25 cellular contexts compared by ENCODE assay signal in the genomic region with DNA sequence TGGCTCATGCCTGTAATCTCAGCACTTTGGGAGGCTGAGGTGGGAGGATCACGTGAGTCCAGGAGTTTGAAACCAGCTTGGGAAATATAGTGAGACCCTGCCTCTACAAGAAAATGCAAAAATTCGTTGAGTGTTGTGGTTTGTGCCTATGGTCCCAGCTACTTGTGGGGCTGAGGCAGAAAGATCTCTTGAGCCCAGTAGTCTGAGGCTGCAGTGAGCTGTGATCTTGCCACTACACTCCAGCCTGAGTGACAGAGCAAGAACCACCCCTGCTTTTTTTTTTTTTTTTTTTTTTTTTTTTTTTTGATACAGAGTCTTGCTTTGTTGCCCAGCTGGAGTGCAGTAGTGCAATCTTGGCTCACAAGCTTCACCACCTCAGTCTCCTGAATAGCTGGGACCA.
"Had no signal": no experiment of that assay in that cellular context is flagged by ENCODE, and none has a peak within 500 bp of the region (broad histone marks: within the 10 kb centered on the region; RNA-seq: fewer than 3 reads in every experiment).

No MANE protein-coding gene starts in this region.

- H3K27ac Mint-ChIP-seq: activated naive CD8-positive, alpha-beta T cell; activated T-cell treated with anti-CD3 and anti-CD28 coated beads, Interleukin-2, amount 50 U/mL, for 24 hours; activated T-helper 17 cell treated with anti-CD3 and anti-CD28 coated beads, Interleukin-2, amount 50 U/mL, for 72 hours; effector memory CD8-positive, alpha-beta T cell; natural killer cell treated with Interleukin-12 subunit alpha and Interleukin-12 subunit beta and Interleukin-15 and Interleukin-18, amount 100 ng/mL, for 72 hours; stimulated activated naive CD8-positive, alpha-beta T cell treated with anti-CD3 and anti-CD28 coated beads, Interleukin-15, Interleukin-2, amounts not matched to agents 100 ng/mL and 50 ng/mL, for 24 hours had no signal

- H3K27me3 Mint-ChIP-seq: activated T-cell treated with anti-CD3 and anti-CD28 coated beads, Interleukin-2, amount 50 U/mL, for 24 hours; stimulated activated naive CD8-positive, alpha-beta T cell treated with anti-CD3 and anti-CD28 coated beads, Interleukin-15, Interleukin-2, amounts not matched to agents 100 ng/mL and 50 ng/mL, for 24 hours had no signal

- H3K4me1 Mint-ChIP-seq: activated T-helper 17 cell treated with anti-CD3 and anti-CD28 coated beads, Interleukin-2, amount 50 U/mL, for 72 hours had no signal

- H3K9me3 ChIP-seq: adrenal gland, colonic mucosa, esophagus muscularis mucosa, gastrocnemius medialis, left lung, neutrophil, ovary, psoas muscle, right atrium auricular region, spleen, tibial artery had no signal

- H3K36me3 ChIP-seq: adrenal gland, colonic mucosa, gastrocnemius medialis, neutrophil, ovary, spleen had no signal

- H3K27me3 ChIP-seq: adrenal gland, colonic mucosa, dorsolateral prefrontal cortex, esophagus muscularis mucosa, gastrocnemius medialis, left lung, ovary, right atrium auricular region, spleen, tibial artery had no signal

- H3K4me3 ChIP-seq: adrenal gland, colonic mucosa, dorsolateral prefrontal cortex, esophagus muscularis mucosa, gastrocnemius medialis, left lung, ovary, psoas muscle, right atrium auricular region, spleen, tibial artery had no signal

- ATAC-seq: effector memory CD8-positive, alpha-beta T cell; gastrocnemius medialis; left lung; natural killer cell treated with Interleukin-12 subunit alpha and Interleukin-12 subunit beta and Interleukin-15 and Interleukin-18, amount 100 ng/mL, for 72 hours; psoas muscle had no signal

- H3K4me1 ChIP-seq: adrenal gland, colonic mucosa, esophagus muscularis mucosa, gastrocnemius medialis, left lung, psoas muscle, right atrium auricular region had no signal

- DNase-seq: activated T-cell treated with anti-CD3 and anti-CD28 coated beads, Interleukin-2, amount 50 U/mL, for 24 hours; adrenal gland; colonic mucosa; dorsolateral prefrontal cortex; effector memory CD8-positive, alpha-beta T cell; gastrocnemius medialis; hippocampal formation; kidney glomerular epithelial cell; left lung; mammary epithelial cell; midbrain; ovary; psoas muscle; spleen; stimulated activated CD4-positive, alpha-beta T cell treated with anti-CD3 and anti-CD28 coated beads, Interleukin-4, amount 100 ng/mL, for 1 hour; substantia nigra; T-helper 9 cell; tibial artery had no signal

- H3K36me3 Mint-ChIP-seq: activated naive CD8-positive, alpha-beta T cell; natural killer cell treated with Interleukin-12 subunit alpha and Interleukin-12 subunit beta and Interleukin-15 and Interleukin-18, amount 100 ng/mL, for 72 hours had no signal

- H3K9me3 Mint-ChIP-seq: activated T-cell treated with anti-CD3 and anti-CD28 coated beads, Interleukin-2, amount 50 U/mL, for 24 hours; activated T-helper 17 cell treated with anti-CD3 and anti-CD28 coated beads, Interleukin-2, amount 50 U/mL, for 72 hours; effector memory CD8-positive, alpha-beta T cell; natural killer cell treated with Interleukin-12 subunit alpha and Interleukin-12 subunit beta and Interleukin-15 and Interleukin-18, amount 100 ng/mL, for 72 hours; stimulated activated naive CD8-positive, alpha-beta T cell treated with anti-CD3 and anti-CD28 coated beads, Interleukin-15, Interleukin-2, amounts not matched to agents 100 ng/mL and 50 ng/mL, for 24 hours had no signal

- H3K27ac ChIP-seq: adrenal gland, colonic mucosa, dorsolateral prefrontal cortex, esophagus muscularis mucosa, gastrocnemius medialis, left lung, neutrophil, ovary, psoas muscle, right atrium auricular region had no signal

- H3K4me3 Mint-ChIP-seq: activated naive CD8-positive, alpha-beta T cell; activated T-cell treated with anti-CD3 and anti-CD28 coated beads, Interleukin-2, amount 50 U/mL, for 24 hours; effector memory CD8-positive, alpha-beta T cell; natural killer cell treated with Interleukin-12 subunit alpha and Interleukin-12 subunit beta and Interleukin-15 and Interleukin-18, amount 100 ng/mL, for 72 hours; stimulated activated naive CD8-positive, alpha-beta T cell treated with anti-CD3 and anti-CD28 coated beads, Interleukin-15, Interleukin-2, amounts not matched to agents 100 ng/mL and 50 ng/mL, for 24 hours had no signal
